Comparison of ENCODE assay signal across 9 cellular contexts in the genomic region with DNA sequence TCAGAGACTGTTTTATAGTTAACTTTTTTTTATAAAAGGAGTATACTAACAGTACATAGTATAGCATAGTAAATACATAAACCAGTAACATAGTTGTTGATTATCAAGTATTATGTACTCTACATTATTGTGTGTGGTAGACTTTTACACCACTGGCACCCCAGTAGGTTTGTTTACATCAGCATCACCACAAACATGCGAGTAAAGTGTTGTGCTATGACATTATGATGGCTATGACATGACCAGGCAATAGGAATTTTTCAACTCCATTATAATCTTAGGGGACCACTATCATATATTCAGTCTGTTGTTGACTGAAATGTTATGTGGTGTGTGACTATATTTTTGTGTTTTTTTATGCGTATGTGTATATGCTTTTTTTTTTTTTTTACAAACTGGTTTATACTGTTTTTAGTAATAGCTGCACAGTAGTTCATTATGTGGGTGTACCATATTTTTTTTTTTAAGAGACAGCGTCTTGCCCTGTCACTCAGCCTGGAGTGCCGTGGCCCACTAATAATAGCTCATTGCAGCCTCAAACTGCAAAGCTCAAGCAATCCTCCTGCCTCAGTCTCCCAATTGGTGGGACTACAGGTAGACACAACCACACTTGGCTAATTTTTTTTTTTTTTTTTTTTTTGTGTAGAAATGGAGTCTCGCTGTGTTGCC. TPM values are rescaled to one million over a fixed set of nuclear protein-coding genes. Genes with fewer than 3 reads are reported as not detected.
DNase-seq lines count a peak whose midpoint lies in the region; ATAC-seq and TF ChIP-seq lines count a peak whose summit lies in the region.
"Had no signal": no experiment of that assay in that cellular context is flagged by ENCODE, and none has a peak within 500 bp of the region (broad histone marks: within the 10 kb centered on the region; RNA-seq: fewer than 3 reads in every experiment).

No MANE protein-coding gene starts in this region.

- H3K27ac ChIP-seq in SK-N-MC, result no peak overlapping the region
- peak overlapping the region in 3 of 4 donors; percentile 94 to 100 (median 99) for H3K27ac ChIP-seq in esophagus squamous epithelium
- peak overlapping the region; percentile 97 to 99 (median 98) for H3K27ac ChIP-seq in sigmoid colon

- TF ChIP-seq EP300 in sigmoid colon (IDR thresholded peaks at IDR 0.05), result no peak

- no peak for DNase-seq in GM12864 (ENCODE audit: low read depth)
- DNase-seq in SK-N-MC (ENCODE audit: low read depth, low spot score), result no peak
- DNase-seq in esophagus squamous epithelium (lab: John Stamatoyannopoulos, UW), result no peak
- DNase-seq in sigmoid colon, result no peak
- DNase-seq in cerebellar cortex (ENCODE audit: low spot score), result no peak
- DNase-seq in nucleus accumbens (lab: John Stamatoyannopoulos, UW), result no peak
- no peak for DNase-seq in effector CD4-positive, alpha-beta T cell
- DNase-seq: head of caudate nucleus had no signal

- no peaks in the 10 kb centered on the region for H3K9me3 ChIP-seq in SK-N-MC (ENCODE audit: low read depth, low read length)
- no peaks in the 10 kb centered on the region for H3K9me3 ChIP-seq in esophagus squamous epithelium
- H3K9me3 ChIP-seq in sigmoid colon, result no peaks in the 10 kb centered on the region

- H3K27me3 ChIP-seq in esophagus squamous epithelium, result no peaks in the 10 kb centered on the region
- no peaks in the 10 kb centered on the region for H3K27me3 ChIP-seq in sigmoid colon

- H3K36me3 ChIP-seq in SK-N-MC (ENCODE audit: insufficient read depth, low read length) (peaks cover 5% of the 10 kb centered on the region; the same call in 1 of the 2 replicates), esophagus squamous epithelium (peaks cover 0 to 45% (median 0%) of the 10 kb centered on the region in 3 donors), sigmoid colon (peaks cover 5 to 27% (median 7%) of the 10 kb centered on the region in 4 donors)

- intact Hi-C loops in esophagus squamous epithelium (cut with DNase I) (loop anchor here (10.0 kb wide), 1 partner anchor 103 kb away; no protein-coding TSS in a partner anchor), sigmoid colon (cut with DNase I) (loop anchor here (5.0 kb wide), 2 partner anchors 49 to 124 kb away; partner anchors contain the start of gene SH3BP5)

- H3K4me1 ChIP-seq in esophagus squamous epithelium (peaks cover 0 to 46% (median 15%) of the 10 kb centered on the region in 3 donors), sigmoid colon (peaks cover 0 to 38% (median 30%) of the 10 kb centered on the region in 4 donors)

- ATAC-seq in HG02798 (IDR thresholded peaks at IDR 0.05; ENCODE audit: poor library complexity, unreplicated experiment), result no peak

- H3K4me3 ChIP-seq in GM12864 (ENCODE audit: low read depth, low read length) (peak overlapping the region; percentile 73; the same call in 1 of the 2 replicates), SK-N-MC (0 out of 2 replicates have a peak overlapping the region, but pooled peaks have one; percentile 83), esophagus squamous epithelium (peak overlapping the region in 3 of 4 donors; percentile 94 to 98 (median 95)), sigmoid colon (peak overlapping the region in 2 of 4 donors; percentile 94 to 96)

- TF ChIP-seq CTCF in GM12864 (IDR thresholded peaks at IDR 0.05; ENCODE audit: low read depth, low read length, missing control alignments) (no peak), esophagus squamous epithelium (IDR thresholded peaks at IDR 0.05) (no peak), sigmoid colon (IDR thresholded peaks at IDR 0.05) (no peak)

- no peak for TF ChIP-seq POLR2A in esophagus squamous epithelium (IDR thresholded peaks at IDR 0.05)
- TF ChIP-seq POLR2A in sigmoid colon (IDR thresholded peaks at IDR 0.05), result no peak

- 64 to 70% methylated on average over 5 of the region's 5 CpGs for WGBS in esophagus squamous epithelium, 2 donors
- 70 to 74% methylated on average over 5 of the region's 5 CpGs for WGBS in sigmoid colon, 2 donors

- H3K9ac ChIP-seq in SK-N-MC (ENCODE audit: insufficient read length), result peak overlapping the region; percentile 81

RNA-seq across cellular contexts. Expression of gene CAPN7, which starts 1.9 kb away (rescaled TPM):
- total RNA-seq in esophagus squamous epithelium (10 to 100 TPM; 20.7 to 52.5 (median 27.0) TPM), sigmoid colon (10 to 100 TPM; 52.8 to 70.8 (median 58.6) TPM)
- polyA plus RNA-seq in sigmoid colon, result 10 to 100 TPM; 12.5 to 15.6 (median 13.2) TPM
